8 cellular contexts compared by ENCODE assay signal in the genomic region with DNA sequence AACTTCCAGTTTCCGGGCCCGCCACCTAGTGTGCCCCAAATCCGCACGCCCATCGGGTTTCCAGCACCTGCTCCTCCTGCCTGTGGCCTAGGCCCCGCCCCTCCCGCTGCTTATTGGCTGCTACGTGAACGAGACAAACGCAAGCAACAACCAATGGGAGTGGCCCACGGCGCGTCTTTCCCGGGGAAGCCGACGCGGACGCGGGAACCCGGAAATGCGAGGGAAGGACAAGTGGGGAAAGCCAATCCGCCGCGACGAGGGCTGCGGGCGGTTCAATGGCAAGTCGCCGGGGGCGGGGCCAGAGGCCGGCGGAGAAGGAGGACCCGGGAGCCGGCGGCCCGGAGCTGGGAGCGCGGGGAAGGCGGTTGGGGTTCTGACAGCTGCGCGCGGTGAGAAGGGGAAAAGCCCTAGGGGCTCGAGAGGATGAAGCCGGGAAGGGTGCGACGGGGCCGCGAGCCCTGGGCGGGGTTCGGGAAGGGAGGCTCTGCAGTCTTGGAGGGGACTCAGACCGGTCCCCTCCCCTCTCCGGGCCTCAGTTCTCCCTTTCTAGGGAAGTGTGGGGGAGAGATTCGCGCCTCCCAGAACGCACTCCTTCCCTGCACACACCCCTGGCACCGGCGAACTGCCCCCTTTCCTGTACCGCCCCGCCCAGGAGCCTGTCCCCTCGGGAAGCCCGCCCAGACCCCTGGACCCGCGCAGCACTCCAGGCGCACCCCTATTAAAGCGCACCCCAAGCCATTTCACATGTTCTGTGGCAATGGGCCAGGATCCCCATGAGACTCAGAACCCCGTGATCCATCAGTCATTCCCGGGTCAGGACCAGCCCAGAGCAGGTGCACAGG.
DNase-seq lines count a peak whose midpoint lies in the region; ATAC-seq and TF ChIP-seq lines count a peak whose summit lies in the region.

A gene (plus strand): TSS at position 305 of the 842 bp plus-strand sequence. CDS start 1,696 bp downstream, outside the sequence.

- TF ChIP-seq CTCF in 22Rv1 (IDR thresholded peaks at IDR 0.05) = no peak
- no peak for TF ChIP-seq CTCF in astrocyte of the spinal cord (IDR thresholded peaks at IDR 0.05; ENCODE audit: low read depth, low read length)

- H3K4me3 ChIP-seq in astrocyte of the spinal cord (ENCODE audit: low read depth, low read length) = peak within 1 kb of the TSS; percentile 93

- ATAC-seq in GM18519 (IDR thresholded peaks at IDR 0.05; ENCODE audit: low FRiP score, unreplicated experiment) = peak; percentile 71
- ATAC-seq in HG03045 (IDR thresholded peaks at IDR 0.05; ENCODE audit: unreplicated experiment) = peak; percentile 91

- peak within 1 kb of the TSS; percentile 69 for H3K27ac ChIP-seq in 22Rv1

- DNase-seq in NCI-H2081 treated with DMSO at 0.1 percent for 48 hours (lab: John Stamatoyannopoulos, UW) (peak; percentile 94), T1000 (lab: John Stamatoyannopoulos, UW) (peak; percentile 97), astrocyte of the spinal cord (ENCODE audit: low read depth, low spot score) (peak; percentile 99), hippocampal formation (lab: John Stamatoyannopoulos, UW) (peak; percentile 99 to 100), retina (peak; percentile 98)

- in situ Hi-C loops in astrocyte of the spinal cord (cut with HindIII; ENCODE audit: low sequenced_read_pairs) = no loop called here

Comparison
In these comparisons a context has a peak if more than half of its experiments do, and no peak if none do; other contexts are left out.
1. Peak in every context shown above with its lines: DNase-seq, ATAC-seq, H3K4me3 ChIP-seq and H3K27ac ChIP-seq.